Comparison of ENCODE assay signal across 19 cellular contexts in the genomic region with DNA sequence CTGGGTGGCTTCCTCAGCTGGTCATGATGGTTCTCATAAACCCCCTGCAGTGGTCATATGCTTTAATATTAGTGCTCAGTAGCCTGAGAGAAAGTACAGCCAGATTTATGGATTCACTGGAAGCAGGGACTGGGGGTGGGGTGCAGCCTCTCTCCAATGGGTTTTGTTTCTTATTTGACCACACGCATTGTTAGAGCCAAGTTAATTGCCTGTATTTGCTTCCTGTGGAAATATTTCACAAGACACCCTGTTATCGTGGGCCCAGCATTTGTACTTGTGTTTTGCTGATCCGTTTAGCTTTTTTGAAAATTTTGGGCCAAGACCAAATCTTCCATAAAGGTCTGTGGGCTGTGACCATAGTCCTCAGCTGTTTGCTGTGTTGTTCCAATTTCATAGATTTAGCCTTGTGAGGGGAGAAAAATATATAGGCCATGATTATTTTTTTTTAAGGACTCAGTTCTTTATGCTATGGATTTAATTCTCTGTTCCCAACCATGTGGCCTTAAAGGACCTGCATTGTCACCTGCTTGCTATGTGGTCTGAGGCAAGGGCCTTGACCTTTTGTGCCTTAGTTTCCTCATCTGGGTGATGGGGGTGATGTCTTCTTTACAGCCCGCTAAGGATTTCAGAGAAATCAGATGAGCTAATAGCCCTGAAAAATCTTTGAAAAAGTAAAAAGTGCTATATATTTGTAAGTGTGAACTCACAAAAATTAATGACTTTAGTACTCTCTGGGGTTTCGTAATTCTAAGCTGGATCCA.
DNase-seq lines count a peak whose midpoint lies in the region; ATAC-seq, FAIRE-seq and TF ChIP-seq lines count a peak whose summit lies in the region.
"Had no signal": no experiment of that assay in that cellular context is flagged by ENCODE, and none has a peak within 500 bp of the region (broad histone marks: within the 10 kb centered on the region; RNA-seq: fewer than 3 reads in every experiment).

No MANE protein-coding gene starts in this region.

- no peak overlapping the region for H3K4me3 Mint-ChIP-seq in activated B cell treated with CpG ODN at 0.5 μM for 24 hours
- H3K4me3 Mint-ChIP-seq in T-helper 2 cell treated with Interferon-gamma antibody and Interleukin-4, amounts not matched to agents 5 μg/mL and 100 μg/mL, for 36 hours = no peak overlapping the region
- H3K4me3 Mint-ChIP-seq: activated CD4-positive, alpha-beta T cell treated with anti-CD3 and anti-CD28 coated beads, Interleukin-2, amount 10 ng/mL, durations not matched to agents 7 days and 5 days had no signal

- POLR2A ChIA-PET in HepG2 (lab: Yijun Ruan, JAX) = no interaction called here
- POLR2A ChIA-PET in activated B cell treated with CpG ODN at 0.5 μM for 24 hours (lab: Charles Lee) = no interaction called here

- CTCF ChIA-PET in HepG2 (lab: Yijun Ruan, JAX; ENCODE audit: low intra/inter-chr PET ratio, low total read pairs) (no interaction called here), activated B cell treated with CpG ODN at 0.5 μM for 24 hours (lab: Charles Lee) (interaction anchor here (1.5 kb wide), 1 partner anchor 381 kb away, joined by 5 read pairs; no protein-coding TSS in a partner anchor)

- H3K27ac ChIP-seq in liver (ENCODE audit: low read depth in 1 of 2, low read length in 2 of 2) (peak overlapping the region in 1 of 2 donors; percentile 16), HepG2 (ENCODE audit: extremely low read length, insufficient read depth, low read length) (no peak overlapping the region)
- H3K27ac ChIP-seq: cardiac muscle cell had no signal

- no peak overlapping the region for H3K4me2 ChIP-seq in HepG2 (ENCODE audit: low read depth, low read length)
- H3K4me2 ChIP-seq: SK-N-SH had no signal

- H3K4me3 ChIP-seq in liver (ENCODE audit: low read depth in 1 of 3, low read length in 3 of 3) (no peak overlapping the region), HepG2 (replicated peaks in 1 of 3; ENCODE audit: insufficient read depth in 1 of 3, low read depth in 2 of 3, low read length in 3 of 3) (no peak overlapping the region)
- H3K4me3 ChIP-seq: cardiac muscle cell had no signal

- TF ChIP-seq EP300 in HepG2 (IDR thresholded peaks at IDR 0.05; ENCODE audit: low read depth in 2 of 2, low read length in 2 of 2) (no peak), HepG2 (CRISPR knock-in tag; IDR thresholded peaks at IDR 0.05; ENCODE audit: borderline replicate concordance) (no peak)

- intact Hi-C loops in HepG2 (cut with micrococcal nuclease; ENCODE audit: unreplicated experiment) = no loop called here
- intact Hi-C loops in activated B cell treated with CpG ODN at 0.5 μM for 24 hours (cut with micrococcal nuclease) = no loop called here

- H3K4me1 Mint-ChIP-seq in activated B cell treated with CpG ODN at 0.5 μM for 24 hours = peaks cover 92% of the 10 kb centered on the region
- peaks cover 52% of the 10 kb centered on the region for H3K4me1 Mint-ChIP-seq in T-helper 2 cell treated with Interferon-gamma antibody and Interleukin-4, amounts not matched to agents 5 μg/mL and 100 μg/mL, for 36 hours (ENCODE audit: low read depth)

- H3K9me3 ChIP-seq in liver (ENCODE audit: control insufficient read depth in 4 of 4, low read length in 3 of 4) = no peaks in the 10 kb centered on the region
- no peaks in the 10 kb centered on the region for H3K9me3 ChIP-seq in HepG2 (ENCODE audit: low read length)

- no peak for TF ChIP-seq CTCF in liver (IDR thresholded peaks at IDR 0.05; ENCODE audit: low read depth, low read length, missing input control)
- TF ChIP-seq CTCF in HepG2 (CRISPR knock-in tag; IDR thresholded peaks at IDR 0.05) = no peak
- TF ChIP-seq CTCF in activated B cell treated with CpG ODN at 0.5 μM for 24 hours (IDR thresholded peaks at IDR 0.05) = no peak
- TF ChIP-seq CTCF in GM10266 (IDR thresholded peaks at IDR 0.05; ENCODE audit: control insufficient read depth, insufficient read depth, low read depth, missing control alignments) = no peak

- no peak for FAIRE-seq in HepG2 (lab: Jason Lieb, UNC)
- FAIRE-seq: TTC549 had no signal

- DNase-seq in HepG2 (ENCODE audit: low spot score) (no peak), activated B cell treated with CpG ODN at 0.5 μM for 24 hours (no peak), left lobe of liver (ENCODE audit: low spot score) (no peak), GM10266 (ENCODE audit: extremely low spot score) (no peak), HuH-7.5 (ENCODE audit: low spot score) (no peak)
- no peak for DNase-seq in T-helper 2 cell treated with Interferon-gamma antibody and Interleukin-4, amounts not matched to agents 5 μg/mL and 100 μg/mL, for 36 hours (ENCODE audit: low spot score)
- DNase-seq: activated CD4-positive, alpha-beta T cell treated with anti-CD3 and anti-CD28 coated beads, Interleukin-2, amount 10 ng/mL, durations not matched to agents 7 days and 5 days; effector CD4-positive, alpha-beta T cell; hippocampal formation; kidney glomerular epithelial cell; NCI-H187 treated with DMSO at 0.1 percent for 48 hours; NCI-H510A; SK-N-SH had no signal

- H3K27me3 Mint-ChIP-seq in activated B cell treated with CpG ODN at 0.5 μM for 24 hours = no peaks in the 10 kb centered on the region
- peaks cover 71% of the 10 kb centered on the region for H3K27me3 Mint-ChIP-seq in T-helper 2 cell treated with Interferon-gamma antibody and Interleukin-4, amounts not matched to agents 5 μg/mL and 100 μg/mL, for 36 hours (ENCODE audit: low read depth)

- H3K9ac ChIP-seq in liver (ENCODE audit: low read depth in 1 of 2, low read length in 2 of 2) = no peak overlapping the region
- H3K9ac ChIP-seq in HepG2 (ENCODE audit: insufficient read depth, low read depth, low read length) = no peak overlapping the region
- H3K9ac ChIP-seq: SK-N-SH had no signal

- H2AFZ ChIP-seq in HepG2 (ENCODE audit: low read length) = no peak overlapping the region

- ATAC-seq in HepG2 (no peak), activated B cell treated with CpG ODN at 0.5 μM for 24 hours (ENCODE audit: low read depth) (no peak), left lobe of liver (peak; percentile 69), GM18907 (IDR thresholded peaks at IDR 0.05; ENCODE audit: unreplicated experiment) (no peak)
- ATAC-seq: activated naive CD4-positive, alpha-beta T cell treated with anti-CD3 and anti-CD28 coated beads, Interleukin-2, amount 50 U/mL, for 72 hours; HCT116 had no signal

- BruUV-seq in HepG2 (replicated peaks; lab: Mats Ljungman, UMichigan) = no TSS peak

- WGBS in liver = 50% methylated on average over 5 of the region's 5 CpGs
- WGBS in HepG2 (ENCODE audit: low lambda C conversion rate) = 20% methylated on average over 5 of the region's 5 CpGs

- peaks cover 0 to 23% (median 14%) of the 10 kb centered on the region in 4 donors for H3K4me1 ChIP-seq in liver (ENCODE audit: control insufficient read depth in 4 of 4, insufficient read depth in 4 of 4, low read length in 3 of 4)
- no peaks in the 10 kb centered on the region for H3K4me1 ChIP-seq in HepG2 (ENCODE audit: insufficient read depth, low read length)

- TF ChIP-seq POLR2A in HepG2 (IDR thresholded peaks at IDR 0.05; ENCODE audit: insufficient read depth in 1 of 2, low read depth in 2 of 2, low read length in 2 of 2) = no peak

- H4K20me1 ChIP-seq in HepG2 (ENCODE audit: insufficient read depth, low read length) = no peaks in the 10 kb centered on the region

- H3K36me3 Mint-ChIP-seq in activated B cell treated with CpG ODN at 0.5 μM for 24 hours (ENCODE audit: low read depth) = peaks cover 4% of the 10 kb centered on the region
- peaks cover 22% of the 10 kb centered on the region for H3K36me3 Mint-ChIP-seq in T-helper 2 cell treated with Interferon-gamma antibody and Interleukin-4, amounts not matched to agents 5 μg/mL and 100 μg/mL, for 36 hours (ENCODE audit: low read depth)

- no peaks in the 10 kb centered on the region for H3K79me2 ChIP-seq in HepG2 (ENCODE audit: insufficient read depth, low read length)

- H3K9me3 Mint-ChIP-seq in activated B cell treated with CpG ODN at 0.5 μM for 24 hours = peaks cover 5% of the 10 kb centered on the region
- peaks cover 26% of the 10 kb centered on the region for H3K9me3 Mint-ChIP-seq in T-helper 2 cell treated with Interferon-gamma antibody and Interleukin-4, amounts not matched to agents 5 μg/mL and 100 μg/mL, for 36 hours

- H3K27ac Mint-ChIP-seq in activated B cell treated with CpG ODN at 0.5 μM for 24 hours = peak overlapping the region; percentile 22
- no peak overlapping the region for H3K27ac Mint-ChIP-seq in T-helper 2 cell treated with Interferon-gamma antibody and Interleukin-4, amounts not matched to agents 5 μg/mL and 100 μg/mL, for 36 hours
- H3K27ac Mint-ChIP-seq: activated CD4-positive, alpha-beta T cell treated with anti-CD3 and anti-CD28 coated beads, Interleukin-2, amount 10 ng/mL, durations not matched to agents 7 days and 5 days; activated naive CD4-positive, alpha-beta T cell treated with anti-CD3 and anti-CD28 coated beads, Interleukin-2, amount 50 U/mL, for 72 hours had no signal

- in situ Hi-C loops in HepG2 (cut with HindIII; ENCODE audit: extremely low pct_ligation_motif_present, low pct_unique_long_range_greater_than_20kb) = no loop called here

- H3K36me3 ChIP-seq in liver (ENCODE audit: control insufficient read depth in 4 of 4, insufficient read depth in 3 of 4, low read depth in 1 of 4, low read length in 3 of 4) (no peaks in the 10 kb centered on the region), HepG2 (replicated peaks in 1 of 2; ENCODE audit: control insufficient read depth in 1 of 2, insufficient read depth in 2 of 2, low read length in 2 of 2) (no peaks in the 10 kb centered on the region)
- H3K36me3 ChIP-seq: cardiac muscle cell had no signal

- H3K27me3 ChIP-seq in liver (ENCODE audit: control insufficient read depth in 4 of 4, insufficient read depth in 4 of 4, low read length in 3 of 4) = no peaks in the 10 kb centered on the region
- no peaks in the 10 kb centered on the region; a peak in 1 of 5 replicates for H3K27me3 ChIP-seq in HepG2 (ENCODE audit: control insufficient read depth in 1 of 2, insufficient read depth in 2 of 2, low read length in 2 of 2)
- H3K27me3 ChIP-seq: cardiac muscle cell had no signal

- TF ChIP-seq RAD21 in liver (IDR thresholded peaks at IDR 0.05) (peak; percentile 11 to 36), HepG2 (CRISPR knock-in tag; IDR thresholded peaks at IDR 0.05) (no peak)

TF ChIP-seq in liver, 16 proteins besides CTCF, POLR2A, EP300 and RAD21 (continues in another document):
- no peak for TF ChIP-seq YY1 (IDR thresholded peaks at IDR 0.05)
- TF ChIP-seq ATF3 (IDR thresholded peaks at IDR 0.05) = no peak
- peak; percentile 63 for TF ChIP-seq SP1 (IDR thresholded peaks at IDR 0.05)
- peak; percentile 45 for TF ChIP-seq NR2F2 (IDR thresholded peaks at IDR 0.05)

TF ChIP-seq in HepG2, 621 proteins besides CTCF, POLR2A, EP300 and RAD21 (continues in another document):
- no peak for TF ChIP-seq E2F2 (CRISPR knock-in tag; IDR thresholded peaks at IDR 0.05; ENCODE audit: borderline replicate concordance)
